Comparison of ENCODE assay signal across 21 cellular contexts in genomic region chr5:173466227-173466626, GRCh38.
DNase-seq lines count a peak whose midpoint lies in the region; ATAC-seq and TF ChIP-seq lines count a peak whose summit lies in the region.
"Had no signal": no experiment of that assay in that cellular context is flagged by ENCODE, and none has a peak within 500 bp of the region (broad histone marks: within the 10 kb centered on the region; RNA-seq: fewer than 3 reads in every experiment).

No MANE protein-coding gene starts in this region.

- TF ChIP-seq CTCF in body of pancreas (IDR thresholded peaks at IDR 0.05) (no peak), endodermal cell (conservative IDR thresholded peaks at IDR 0.05) (no peak)

- ATAC-seq in body of pancreas: peak; percentile 64
- ATAC-seq in HG03095 (IDR thresholded peaks at IDR 0.05; ENCODE audit: unreplicated experiment): no peak
- ATAC-seq in GM18505 (IDR thresholded peaks at IDR 0.05; ENCODE audit: unreplicated experiment): no peak

- H3K4me3 ChIP-seq in body of pancreas (no peak overlapping the region), endodermal cell (ENCODE audit: low read length) (peak overlapping the region; percentile 72)
- H3K4me3 ChIP-seq: BLaER1 had no signal

- H3K27me3 Mint-ChIP-seq in endodermal cell (ENCODE audit: insufficient read depth): peaks cover 16% of the 10 kb centered on the region
- H3K27me3 Mint-ChIP-seq: CD4-positive, CD25-positive, alpha-beta regulatory T cell had no signal

- H3K27ac ChIP-seq in body of pancreas: no peak overlapping the region
- H3K27ac ChIP-seq in endodermal cell (ENCODE audit: low read depth, low read length): no peak overlapping the region
- H3K27ac ChIP-seq: BLaER1 had no signal

- no peaks in the 10 kb centered on the region for H3K36me3 ChIP-seq in body of pancreas (replicated peaks in 1 of 2; ENCODE audit: insufficient read depth in 1 of 2, low read depth in 2 of 2)
- no peaks in the 10 kb centered on the region for H3K36me3 ChIP-seq in endodermal cell (ENCODE audit: control insufficient read depth, insufficient read depth, low read length)
- H3K36me3 ChIP-seq: BE2C, BLaER1 had no signal

- no peak for TF ChIP-seq POLR2A in body of pancreas (IDR thresholded peaks at IDR 0.05)
- TF ChIP-seq POLR2A in GM18505 (IDR thresholded peaks at IDR 0.05; ENCODE audit: borderline replicate concordance, extremely low read depth, insufficient read depth, insufficient read length): no peak

- H3K9ac ChIP-seq in endodermal cell (ENCODE audit: extremely low read depth, low read length, poor library complexity, severe bottlenecking): no peak overlapping the region
- H3K9ac ChIP-seq: BLaER1 had no signal

- H3K4me1 ChIP-seq in body of pancreas: no peaks in the 10 kb centered on the region
- no peaks in the 10 kb centered on the region for H3K4me1 ChIP-seq in endodermal cell (ENCODE audit: control insufficient read depth, insufficient read depth, low read length)
- H3K4me1 ChIP-seq: BE2C, BLaER1 had no signal

- DNase-seq in body of pancreas (peak in 2 of 4 donors; percentile 16 to 32), endodermal cell (no peak), posterior vena cava (ENCODE audit: low spot score) (no peak)
- DNase-seq: 8988T; ACHN; BE2C; C1 segment of cervical spinal cord; CD4-positive, alpha-beta memory T cell; CD4-positive, CD25-positive, alpha-beta regulatory T cell; CD8-positive, alpha-beta memory T cell; DMS 273 treated with DMSO at 0.1 percent for 48 hours; DMS153; DMS53; DMS79; DND-41; EL; GDM1 had no signal

- peaks cover 3% of the 10 kb centered on the region for H3K4me1 Mint-ChIP-seq in endodermal cell
- H3K4me1 Mint-ChIP-seq: CD14-positive monocyte; CD4-positive, alpha-beta memory T cell; CD4-positive, CD25-positive, alpha-beta regulatory T cell; CD8-positive, alpha-beta memory T cell had no signal

- 80 to 91% methylated on average over 1 of the region's 1 CpG for WGBS in body of pancreas, 2 donors
- 71 to 77% methylated on average over 1 of the region's 1 CpG for WGBS in endodermal cell (ENCODE audit: insufficient coverage in 1 of 2, insufficient read length in 1 of 2), 2 experiments

- H3K36me3 Mint-ChIP-seq in endodermal cell (ENCODE audit: low read depth): no peaks in the 10 kb centered on the region
- H3K36me3 Mint-ChIP-seq: CD14-positive monocyte; CD4-positive, alpha-beta memory T cell; CD8-positive, alpha-beta memory T cell had no signal

- H3K27ac Mint-ChIP-seq in endodermal cell: no peak overlapping the region
- H3K27ac Mint-ChIP-seq: CD14-positive monocyte; CD4-positive, alpha-beta memory T cell; CD4-positive, CD25-positive, alpha-beta regulatory T cell; CD8-positive, alpha-beta memory T cell had no signal

- no peak overlapping the region for H3K4me3 Mint-ChIP-seq in endodermal cell
- H3K4me3 Mint-ChIP-seq: CD14-positive monocyte; CD4-positive, alpha-beta memory T cell; CD8-positive, alpha-beta memory T cell had no signal

- H3K9me3 ChIP-seq in body of pancreas: no peaks in the 10 kb centered on the region
- H3K9me3 ChIP-seq in endodermal cell (ENCODE audit: control insufficient read depth, low read length): peaks cover 24% of the 10 kb centered on the region
- H3K9me3 ChIP-seq: BE2C had no signal

- H3K9me3 Mint-ChIP-seq in endodermal cell: peaks cover 30% of the 10 kb centered on the region

- no peaks in the 10 kb centered on the region for H3K27me3 ChIP-seq in body of pancreas
- no peaks in the 10 kb centered on the region for H3K27me3 ChIP-seq in endodermal cell (ENCODE audit: control insufficient read depth, insufficient read depth, low read length, poor library complexity, severe bottlenecking)
- H3K27me3 ChIP-seq: BLaER1 had no signal

- intact Hi-C loops in body of pancreas (cut with DNase I): no loop called here
- intact Hi-C loops in posterior vena cava (cut with DNase I): no loop called here
